In genomic region chr5:18088020-18088579, GRCh38 we compare ENCODE assay signal across 26 cellular contexts.
"Had no signal": no experiment of that assay in that cellular context is flagged by ENCODE, and none has a peak within 500 bp of the region (broad histone marks: within the 10 kb centered on the region; RNA-seq: fewer than 3 reads in every experiment).

No MANE protein-coding gene starts in this region.

- H3K27me3 Mint-ChIP-seq: naive thymus-derived CD4-positive, alpha-beta T cell; progenitor cell of endocrine pancreas; stimulated activated naive CD8-positive, alpha-beta T cell treated with anti-CD3 and anti-CD28 coated beads, Interleukin-15, amount 100 ng/mL, for 72 hours; type B pancreatic cell had no signal

- H3K27ac Mint-ChIP-seq: naive thymus-derived CD4-positive, alpha-beta T cell; natural killer cell; nephron; neural progenitor cell; progenitor cell of endocrine pancreas; stimulated activated effector memory CD8-positive, alpha-beta T cell treated with anti-CD3 and anti-CD28 coated beads, Interleukin-12 subunit alpha, Interleukin-12 subunit beta, amount 100 ng/mL, for 72 hours; stimulated activated naive CD8-positive, alpha-beta T cell treated with anti-CD3 and anti-CD28 coated beads, Interleukin-15, amount 100 ng/mL, for 72 hours; type B pancreatic cell had no signal

- DNase-seq: naive thymus-derived CD4-positive, alpha-beta T cell; natural killer cell; occipital lobe; ovary; psoas muscle; right cardiac atrium; spleen; stimulated activated CD4-positive, alpha-beta T cell treated with anti-CD3 and anti-CD28 coated beads, Interleukin-15, amount 100 ng/mL, for 24 hours; stimulated activated CD4-positive, alpha-beta T cell treated with anti-CD3 and anti-CD28 coated beads, Interleukin-2, amount 100 ng/mL, for 24 hours; stimulated activated CD4-positive, alpha-beta T cell treated with anti-CD3 and anti-CD28 coated beads, Interleukin-2, amount 100 ng/mL, for 48 hours; stimulated activated CD4-positive, alpha-beta T cell treated with anti-CD3 and anti-CD28 coated beads, Interleukin-4, amount 100 ng/mL, for 24 hours; stimulated activated naive CD4-positive, alpha-beta T cell; stimulated activated naive CD8-positive, alpha-beta T cell treated with anti-CD3 and anti-CD28 coated beads, Interleukin-15, amount 100 ng/mL, for 72 hours; stimulated activated naive CD8-positive, alpha-beta T cell treated with anti-CD3 and anti-CD28 coated beads, Interleukin-15, Interleukin-2, amounts not matched to agents 100 U/mL and 50 U/mL, for 24 hours; substantia nigra; testis; tibial artery; transverse colon; upper lobe of right lung; uterus had no signal

- H3K4me3 Mint-ChIP-seq: naive thymus-derived CD4-positive, alpha-beta T cell; natural killer cell; nephron; neural progenitor cell; stimulated activated effector memory CD8-positive, alpha-beta T cell treated with anti-CD3 and anti-CD28 coated beads, Interleukin-12 subunit alpha, Interleukin-12 subunit beta, amount 100 ng/mL, for 72 hours; stimulated activated naive CD8-positive, alpha-beta T cell treated with anti-CD3 and anti-CD28 coated beads, Interleukin-15, amount 100 ng/mL, for 72 hours; type B pancreatic cell had no signal

- H3K4me1 Mint-ChIP-seq: naive thymus-derived CD4-positive, alpha-beta T cell; natural killer cell; nephron; neural progenitor cell; stimulated activated effector memory CD8-positive, alpha-beta T cell treated with anti-CD3 and anti-CD28 coated beads, Interleukin-12 subunit alpha, Interleukin-12 subunit beta, amount 100 ng/mL, for 72 hours; stimulated activated naive CD8-positive, alpha-beta T cell treated with anti-CD3 and anti-CD28 coated beads, Interleukin-15, amount 100 ng/mL, for 72 hours had no signal

- H3K9me3 Mint-ChIP-seq: neural progenitor cell, type B pancreatic cell had no signal

- H3K36me3 Mint-ChIP-seq: natural killer cell; neural progenitor cell; stimulated activated effector memory CD8-positive, alpha-beta T cell treated with anti-CD3 and anti-CD28 coated beads, Interleukin-12 subunit alpha, Interleukin-12 subunit beta, amount 100 ng/mL, for 72 hours; type B pancreatic cell had no signal

- ATAC-seq: naive thymus-derived CD4-positive, alpha-beta T cell; natural killer cell; psoas muscle; right cardiac atrium; sciatic nerve; stimulated activated effector memory CD8-positive, alpha-beta T cell treated with anti-CD3 and anti-CD28 coated beads, Interleukin-12 subunit alpha, Interleukin-12 subunit beta, amount 100 ng/mL, for 72 hours; stimulated activated naive CD8-positive, alpha-beta T cell treated with anti-CD3 and anti-CD28 coated beads, Interleukin-15, amount 100 ng/mL, for 72 hours; stimulated activated naive CD8-positive, alpha-beta T cell treated with anti-CD3 and anti-CD28 coated beads, Interleukin-15, Interleukin-2, amounts not matched to agents 100 U/mL and 50 U/mL, for 24 hours; upper lobe of right lung had no signal
